ENCODE assay signal across 1 cellular context in the genomic region with DNA sequence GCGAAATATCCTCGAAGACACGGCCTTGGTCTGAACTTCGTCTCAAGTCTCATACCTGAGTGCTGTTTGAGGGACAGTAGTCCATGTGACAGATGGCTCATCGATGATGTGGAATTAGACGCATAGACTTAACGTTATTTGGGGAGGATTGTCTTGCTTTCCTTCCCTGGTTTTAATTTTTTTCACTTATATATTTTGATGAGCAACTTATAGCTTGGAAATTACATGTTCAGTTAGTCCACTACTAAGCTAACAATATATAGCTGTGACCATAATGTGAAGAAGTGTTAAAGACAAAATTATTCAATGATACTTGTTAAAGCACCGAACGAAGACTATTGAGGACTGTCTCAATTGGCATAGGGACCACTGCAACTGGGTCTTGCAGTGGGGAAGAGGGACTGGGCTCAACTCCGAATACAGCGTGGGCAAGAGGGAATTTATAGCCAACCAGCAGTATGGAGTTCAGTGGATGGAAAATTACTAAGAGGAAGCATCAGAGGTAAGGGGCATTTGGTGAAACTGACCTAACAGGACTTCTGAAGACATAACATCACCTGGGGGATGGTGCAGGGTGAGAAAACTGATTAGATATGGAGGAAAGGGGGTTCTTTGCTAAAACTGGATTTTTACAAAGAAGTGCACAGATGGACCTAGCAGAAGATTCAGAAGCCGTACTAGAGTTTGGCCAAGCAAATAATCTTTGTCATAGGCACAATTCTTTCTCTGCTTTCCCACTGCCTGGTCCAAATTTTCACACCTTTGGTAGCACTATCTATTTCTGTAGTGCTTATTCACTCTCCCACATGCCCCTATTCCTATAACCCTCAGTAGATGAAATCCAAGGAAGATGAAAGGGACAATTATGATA.
TF ChIP-seq lines count a peak whose summit lies in the region.

No MANE protein-coding gene starts in this region.

TF ChIP-seq in GM23338, 12 proteins besides CTCF, POLR2A, EP300 and RAD21 (continued from another document):
- TF ChIP-seq ZNF462 (CRISPR knock-in tag; IDR thresholded peaks at IDR 0.05) (no peak), NANOG (IDR thresholded peaks at IDR 0.05; ENCODE audit: borderline replicate concordance) (no peak), CREB1 (CRISPR knock-in tag; IDR thresholded peaks at IDR 0.05; ENCODE audit: low read depth) (no peak), POLR2AphosphoS5 (IDR thresholded peaks at IDR 0.05; ENCODE audit: low read depth) (no peak), REST (IDR thresholded peaks at IDR 0.05; ENCODE audit: unreplicated experiment) (no peak), ZNF114 (CRISPR knock-in tag; IDR thresholded peaks at IDR 0.05) (no peak), STAT1 (IDR thresholded peaks at IDR 0.05; ENCODE audit: unreplicated experiment) (no peak)
